Comparison of ENCODE assay signal across 26 cellular contexts in genomic region chr13:90615236-90615635, GRCh38.
A peak's percentile ranks its signal among the peaks of the same experiment; 100 is the strongest.
DNase-seq lines count a peak whose midpoint lies in the region; ATAC-seq, FAIRE-seq and TF ChIP-seq lines count a peak whose summit lies in the region.
"Had no signal": no experiment of that assay in that cellular context is flagged by ENCODE, and none has a peak within 500 bp of the region (broad histone marks: within the 10 kb centered on the region; RNA-seq: fewer than 3 reads in every experiment).

No MANE protein-coding gene starts in this region.

- no peak overlapping the region for H3K27ac Mint-ChIP-seq in stimulated activated effector memory CD8-positive, alpha-beta T cell treated with anti-CD3 and anti-CD28 coated beads, Interleukin-12 subunit alpha, Interleukin-12 subunit beta, amount 100 ng/mL, for 72 hours
- no peak overlapping the region for H3K27ac Mint-ChIP-seq in MCF 10A (ENCODE audit: low read depth, unreplicated experiment)
- H3K27ac Mint-ChIP-seq: B cell; CD4-positive, alpha-beta memory T cell; CD4-positive, CD25-positive, alpha-beta regulatory T cell; CD8-positive, alpha-beta memory T cell had no signal

- no peaks in the 10 kb centered on the region for H3K36me3 Mint-ChIP-seq in stimulated activated effector memory CD8-positive, alpha-beta T cell treated with anti-CD3 and anti-CD28 coated beads, Interleukin-12 subunit alpha, Interleukin-12 subunit beta, amount 100 ng/mL, for 72 hours
- H3K36me3 Mint-ChIP-seq in MCF 10A (ENCODE audit: insufficient read depth, unreplicated experiment), result no peaks in the 10 kb centered on the region
- H3K36me3 Mint-ChIP-seq: CD4-positive, alpha-beta memory T cell; CD4-positive, CD25-positive, alpha-beta regulatory T cell; CD8-positive, alpha-beta memory T cell had no signal

- BruUV-seq in MCF 10A (replicated peaks; lab: Mats Ljungman, UMichigan), result no TSS peak

- H3K4me3 Mint-ChIP-seq in stimulated activated effector memory CD8-positive, alpha-beta T cell treated with anti-CD3 and anti-CD28 coated beads, Interleukin-12 subunit alpha, Interleukin-12 subunit beta, amount 100 ng/mL, for 72 hours, result no peak overlapping the region
- no peak overlapping the region for H3K4me3 Mint-ChIP-seq in MCF 10A (ENCODE audit: unreplicated experiment)
- H3K4me3 Mint-ChIP-seq: B cell; CD4-positive, alpha-beta memory T cell; CD4-positive, CD25-positive, alpha-beta regulatory T cell; CD8-positive, alpha-beta memory T cell had no signal

- no peaks in the 10 kb centered on the region for H3K27me3 Mint-ChIP-seq in MCF 10A (ENCODE audit: insufficient read depth, unreplicated experiment)
- H3K27me3 Mint-ChIP-seq: B cell; CD4-positive, alpha-beta memory T cell; CD4-positive, CD25-positive, alpha-beta regulatory T cell; CD8-positive, alpha-beta memory T cell had no signal

- no peak for ATAC-seq in Right ventricle myocardium inferior
- ATAC-seq in heart left ventricle, result no peak
- peak; percentile 6 for ATAC-seq in stimulated activated effector memory CD8-positive, alpha-beta T cell treated with anti-CD3 and anti-CD28 coated beads, Interleukin-12 subunit alpha, Interleukin-12 subunit beta, amount 100 ng/mL, for 72 hours
- ATAC-seq: A549, GM12878 had no signal

- H3K9ac ChIP-seq in kidney (ENCODE audit: low read length in 2 of 2), result no peak overlapping the region
- H3K9ac ChIP-seq: BLaER1 treated with 17β-estradiol and CSF1 and Interleukin-3, amounts not matched to agents 10 nM and 100 nM had no signal

- intact Hi-C loops in Right ventricle myocardium inferior (cut with DNase I), result no loop called here
- intact Hi-C loops in heart left ventricle (cut with DNase I), result no loop called here
- intact Hi-C loops in kidney (cut with DNase I), result no loop called here
- intact Hi-C loops in MCF 10A (cut with micrococcal nuclease), result no loop called here

- H3K4me1 ChIP-seq in heart left ventricle (no peaks in the 10 kb centered on the region), kidney (ENCODE audit: control insufficient read depth in 1 of 2, insufficient read depth in 1 of 2, low read depth in 1 of 2, low read length in 2 of 2) (no peaks in the 10 kb centered on the region)
- H3K4me1 ChIP-seq: A549; BLaER1 treated with 17β-estradiol and CSF1 and Interleukin-3, amounts not matched to agents 10 nM and 100 nM had no signal

- CTCF ChIA-PET in MCF 10A (lab: Yijun Ruan, JAX), result interaction anchor here (0.6 to 1.1 kb wide), 4 partner anchors 10 to 252 kb away, joined by 3 read pairs; no protein-coding TSS in a partner anchor

- H3K36me3 ChIP-seq in heart left ventricle (no peaks in the 10 kb centered on the region), kidney (ENCODE audit: control insufficient read depth in 1 of 2, insufficient read depth in 2 of 2, low read length in 2 of 2) (no peaks in the 10 kb centered on the region)
- H3K36me3 ChIP-seq: BLaER1 treated with 17β-estradiol and CSF1 and Interleukin-3, amounts not matched to agents 10 nM and 100 nM had no signal

- H3K27me3 ChIP-seq in heart left ventricle, result no peaks in the 10 kb centered on the region
- H3K27me3 ChIP-seq: BLaER1 treated with 17β-estradiol and CSF1 and Interleukin-3, amounts not matched to agents 10 nM and 100 nM had no signal

- POLR2A ChIA-PET in MCF 10A (lab: Yijun Ruan, JAX), result no interaction called here

- no peak for TF ChIP-seq POLR2A in heart left ventricle (IDR thresholded peaks at IDR 0.05)

- no peaks in the 10 kb centered on the region for H3K4me1 Mint-ChIP-seq in stimulated activated effector memory CD8-positive, alpha-beta T cell treated with anti-CD3 and anti-CD28 coated beads, Interleukin-12 subunit alpha, Interleukin-12 subunit beta, amount 100 ng/mL, for 72 hours
- H3K4me1 Mint-ChIP-seq in MCF 10A (ENCODE audit: insufficient read depth, unreplicated experiment), result no peaks in the 10 kb centered on the region
- H3K4me1 Mint-ChIP-seq: B cell; CD4-positive, alpha-beta memory T cell; CD4-positive, CD25-positive, alpha-beta regulatory T cell; CD8-positive, alpha-beta memory T cell had no signal

- no peak for TF ChIP-seq CTCF in heart left ventricle (IDR thresholded peaks at IDR 0.05)
- no peak for TF ChIP-seq CTCF in kidney (IDR thresholded peaks at IDR 0.05; ENCODE audit: borderline replicate concordance, extremely low read depth, insufficient read depth)
- no peak for TF ChIP-seq CTCF in MCF 10A (IDR thresholded peaks at IDR 0.05; ENCODE audit: unreplicated experiment)

- no peaks in the 10 kb centered on the region for H3K9me3 ChIP-seq in heart left ventricle
- H3K9me3 ChIP-seq in kidney (ENCODE audit: control insufficient read depth in 1 of 2, low read length in 2 of 2), result no peaks in the 10 kb centered on the region
- H3K9me3 ChIP-seq: A549 had no signal

- peak; percentile 58 for DNase-seq in Right ventricle myocardium inferior (ENCODE audit: missing footprints)
- DNase-seq in heart left ventricle, result no peak
- DNase-seq in kidney, result peak; percentile 31
- DNase-seq in stimulated activated effector memory CD8-positive, alpha-beta T cell treated with anti-CD3 and anti-CD28 coated beads, Interleukin-12 subunit alpha, Interleukin-12 subunit beta, amount 100 ng/mL, for 72 hours (ENCODE audit: low spot score in 2 of 2), result no peak
- no peak for DNase-seq in CD1c-positive myeloid dendritic cell (ENCODE audit: extremely low spot score)
- no peak for DNase-seq in MCF 10A (ENCODE audit: unreplicated experiment)
- DNase-seq: AML-193; CD4-positive, alpha-beta memory T cell; CD4-positive, CD25-positive, alpha-beta regulatory T cell; CD8-positive, alpha-beta memory T cell; COR-L47; DMS 273 treated with DMSO at 0.1 percent for 48 hours; DMS153; DMS53; DMS79; DND-41; EL; GDM1 had no signal

- FAIRE-seq in kidney (lab: Jason Lieb, UNC), result no peak
- FAIRE-seq: A549, GM12878, GM12892, GM18507 had no signal

- no peak overlapping the region for H3K27ac ChIP-seq in heart left ventricle
- H3K27ac ChIP-seq in kidney (ENCODE audit: low read depth in 2 of 2, low read length in 2 of 2), result no peak overlapping the region
- H3K27ac ChIP-seq: 22Rv1; A549; BLaER1 treated with 17β-estradiol and CSF1 and Interleukin-3, amounts not matched to agents 10 nM and 100 nM; C4-2B had no signal

- 88 to 93% (median 91%) methylated on average over 3 to 6 of the region's 6 CpGs for WGBS in heart left ventricle, 4 donors

- H3K9me3 Mint-ChIP-seq in stimulated activated effector memory CD8-positive, alpha-beta T cell treated with anti-CD3 and anti-CD28 coated beads, Interleukin-12 subunit alpha, Interleukin-12 subunit beta, amount 100 ng/mL, for 72 hours, result peaks cover 15% of the 10 kb centered on the region
- H3K9me3 Mint-ChIP-seq in MCF 10A (ENCODE audit: unreplicated experiment), result no peaks in the 10 kb centered on the region

- H3K4me3 ChIP-seq in heart left ventricle (no peak overlapping the region), kidney (ENCODE audit: low read length in 2 of 2) (no peak overlapping the region)
- H3K4me3 ChIP-seq: A549; BLaER1 treated with 17β-estradiol and CSF1 and Interleukin-3, amounts not matched to agents 10 nM and 100 nM; GM12878 had no signal

Comparison
In these comparisons a context has a peak if more than half of its experiments do, and no peak if none do; other contexts are left out.
1. DNase-seq: peak in Right ventricle myocardium inferior (single experiment) and kidney (single experiment); none in heart left ventricle (0 of 5), stimulated activated effector memory CD8-positive, alpha-beta T cell treated with anti-CD3 and anti-CD28 coated beads, Interleukin-12 subunit alpha, Interleukin-12 subunit beta, amount 100 ng/mL, for 72 hours (0 of 2), CD1c-positive myeloid dendritic cell (single experiment) and MCF 10A (single experiment).